25 cellular contexts compared by ENCODE assay signal in genomic region chr16:29904947-29905346, GRCh38. TPM values are rescaled to one million over a fixed set of nuclear protein-coding genes. Genes with fewer than 3 reads are reported as not detected.
A peak's percentile ranks its signal among the peaks of the same experiment; 100 is the strongest.
DNase-seq lines count a peak whose midpoint lies in the region; ATAC-seq, FAIRE-seq and TF ChIP-seq lines count a peak whose summit lies in the region.
"Had no signal": no experiment of that assay in that cellular context is flagged by ENCODE, and none has a peak within 500 bp of the region (broad histone marks: within the 10 kb centered on the region; RNA-seq: fewer than 3 reads in every experiment).

No MANE protein-coding gene starts in this region.

- ATAC-seq in GM12878 = no peak
- ATAC-seq in HG03571 (IDR thresholded peaks at IDR 0.05; ENCODE audit: unreplicated experiment) = no peak

- intact Hi-C loops in GM12878 (cut with micrococcal nuclease; ENCODE audit: unreplicated experiment) = loop anchor here (10.0 kb wide), 1 partner anchor 120 kb away; the partner anchor contains the start of gene C16orf92

- no peak for TF ChIP-seq EP300 in GM12878 (IDR thresholded peaks at IDR 0.05; ENCODE audit: borderline replicate concordance in 1 of 2, control insufficient read depth in 1 of 2, low read depth in 2 of 2, low read length in 2 of 2)

- H3F3A ChIP-seq in MM.1S (ENCODE audit: insufficient read depth, low read length) = no peaks in the 10 kb centered on the region

- no peaks in the 10 kb centered on the region for H3K9me3 ChIP-seq in HEK293 (ENCODE audit: control insufficient read depth, insufficient read depth, low read depth, low read length)
- no peaks in the 10 kb centered on the region for H3K9me3 ChIP-seq in GM12878 (replicated peaks; ENCODE audit: control insufficient read depth, insufficient read depth, low read length)
- no peaks in the 10 kb centered on the region for H3K9me3 ChIP-seq in MM.1S (replicated peaks; ENCODE audit: insufficient read depth, low read length)
- H3K9me3 ChIP-seq: BE2C, BLaER1 had no signal

- no peak for TF ChIP-seq RAD21 in GM12878 (IDR thresholded peaks at IDR 0.05; ENCODE audit: insufficient read depth, low read depth, low read length)

- H3K79me2 ChIP-seq in GM12878 (ENCODE audit: control insufficient read depth, insufficient read depth, low read length) (no peaks in the 10 kb centered on the region), MM.1S (ENCODE audit: low read length) (no peaks in the 10 kb centered on the region)

- in situ Hi-C loops in GM12878 (cut with MboI) = no loop called here

- SMC1A ChIA-PET in GM12878 (lab: Charles Lee; ENCODE audit: uncharacterized antibody, unreplicated experiment) = no interaction called here

- TF ChIP-seq POLR2A in GM12878 (IDR thresholded peaks at IDR 0.05; ENCODE audit: low read depth, low read length) = peak; percentile 4; the same call in 1 of the 2 replicates

- H2AFZ ChIP-seq in GM12878 (ENCODE audit: control insufficient read depth, low read depth, low read length) = no peak overlapping the region
- H2AFZ ChIP-seq in MM.1S (ENCODE audit: low read length) = no peak overlapping the region

- no peak overlapping the region for H3K27ac ChIP-seq in HEK293 (ENCODE audit: extremely low read depth, low read depth, low read length)
- H3K27ac ChIP-seq in GM12878 (ENCODE audit: control insufficient read depth, insufficient read depth) = no peak overlapping the region
- no peak overlapping the region for H3K27ac ChIP-seq in MM.1S (ENCODE audit: low read length)
- H3K27ac ChIP-seq: BLaER1 had no signal

- TF ChIP-seq CTCF in HEK293 (tag by site-specific recombination; IDR thresholded peaks at IDR 0.05) (no peak), GM12878 (IDR thresholded peaks at IDR 0.05 in 2 of 3, conservative IDR thresholded peaks at IDR 0.05 in 1 of 3; ENCODE audit: control insufficient read depth in 2 of 3, extremely low read depth in 1 of 3, insufficient read depth in 1 of 3, low read depth in 3 of 3, low read length in 3 of 3) (no peak), MM.1S (IDR thresholded peaks at IDR 0.05; ENCODE audit: low read length) (no peak)

- H3K4me3 ChIP-seq in HEK293 (ENCODE audit: low read depth, low read length) = no peak overlapping the region
- no peak overlapping the region for H3K4me3 ChIP-seq in GM12878
- H3K4me3 ChIP-seq in MM.1S (ENCODE audit: low read length) = no peak overlapping the region
- H3K4me3 ChIP-seq: BLaER1 had no signal

- no TSS peak for BruUV-seq in GM12878 (replicated peaks; lab: Mats Ljungman, UMichigan)

- CTCF ChIA-PET in HEK293 (lab: Yijun Ruan, JAX) = no interaction called here
- CTCF ChIA-PET in GM12878 (lab: Yijun Ruan, JAX) = no interaction called here

- 88% methylated on average over 7 of the region's 7 CpGs for WGBS in GM12878 (ENCODE audit: insufficient coverage, insufficient replicate concordance, low lambda C conversion rate, missing lambda C conversion rate)

- RAD21 ChIA-PET in GM12878 (lab: Charles Lee; ENCODE audit: unreplicated experiment) = no interaction called here

- H4K20me1 ChIP-seq in GM12878 (ENCODE audit: control insufficient read depth, insufficient read depth) (no peaks in the 10 kb centered on the region), MM.1S (ENCODE audit: insufficient read depth, low read length) (no peaks in the 10 kb centered on the region)

- no peak overlapping the region for H3K9ac ChIP-seq in GM12878 (ENCODE audit: control insufficient read depth, insufficient read depth, low read length)
- no peak overlapping the region for H3K9ac ChIP-seq in MM.1S (ENCODE audit: low read length)
- H3K9ac ChIP-seq: BLaER1 had no signal

- no peak overlapping the region for H3K4me2 ChIP-seq in GM12878 (ENCODE audit: control insufficient read depth, insufficient read depth)
- no peak overlapping the region for H3K4me2 ChIP-seq in MM.1S (ENCODE audit: low read depth, low read length)
- H3K4me2 ChIP-seq: BLaER1 had no signal

- H3K27me3 ChIP-seq in GM12878 (replicated peaks in 1 of 2; ENCODE audit: control insufficient read depth in 2 of 2, insufficient read depth in 2 of 2, low read length in 1 of 2) = no peaks in the 10 kb centered on the region
- H3K27me3 ChIP-seq in MM.1S (replicated peaks; ENCODE audit: insufficient read depth, low read length) = peaks cover 26% of the 10 kb centered on the region
- H3K27me3 ChIP-seq: BE2C had no signal

- H3K4me1 ChIP-seq in HEK293 (ENCODE audit: control insufficient read depth, insufficient read depth, low read length) (no peaks in the 10 kb centered on the region), GM12878 (ENCODE audit: control insufficient read depth, insufficient read depth, low read length) (no peaks in the 10 kb centered on the region), MM.1S (ENCODE audit: low read length) (no peaks in the 10 kb centered on the region)
- H3K4me1 ChIP-seq: BE2C had no signal

- DNase-seq in GM12878 (ENCODE audit: low read depth, low spot score) = no peak
- no peak for DNase-seq in epidermal melanocyte (ENCODE audit: insufficient read length, low spot score)
- DNase-seq in MM.1S = no peak
- DNase-seq: 8988T; ACHN; BE2C; C1 segment of cervical spinal cord; CD4-positive, alpha-beta memory T cell; CD4-positive, CD25-positive, alpha-beta regulatory T cell; CD8-positive, alpha-beta memory T cell; COR-L47; DMS 273 treated with DMSO at 0.1 percent for 48 hours; DMS153; DMS53; DMS79; DND-41; EL; GDM1 had no signal

- FAIRE-seq in GM12878 (lab: Jason Lieb, UNC) = no peak
- FAIRE-seq: A204.1, GM12891, GM19239 had no signal

- H3K36me3 ChIP-seq in HEK293 (ENCODE audit: control insufficient read depth in 2 of 2, insufficient read depth in 1 of 2, low read length in 2 of 2) (no peaks in the 10 kb centered on the region; a peak in 1 of 3 replicates), GM12878 (ENCODE audit: control insufficient read depth in 2 of 2, insufficient read depth in 2 of 2, low read length in 1 of 2) (no peaks in the 10 kb centered on the region), MM.1S (replicated peaks; ENCODE audit: insufficient read depth, low read length) (no peaks in the 10 kb centered on the region)

- POLR2A ChIA-PET in HEK293 (lab: Yijun Ruan, JAX) = interaction anchor here (1.1 kb wide), 1 partner anchor 11 kb away, joined by 5 read pairs; no protein-coding TSS in a partner anchor
- POLR2A ChIA-PET in GM12878 (lab: Charles Lee) = interaction anchor here (1.1 kb wide), 1 partner anchor 22 kb away, joined by 3 read pairs; the partner anchor contains the start of gene KCTD13

- H3K9me2 ChIP-seq in MM.1S (replicated peaks; ENCODE audit: insufficient read depth, low read length) = no peaks in the 10 kb centered on the region

RNA-seq across cellular contexts. Expression of gene ASPHD1, which starts 4.7 kb away (rescaled TPM):
- total RNA-seq in GM12878 (2013; cell fraction: nucleolus; rRNA removed) = not detected in 2 replicates
- total RNA-seq in GM12878 (2014; rRNA removed) = not detected in 2 replicates
- total RNA-seq in GM12878 (2014; rRNA removed; fragmentation: Illumina TruSeq; extraction: Trizol) = not detected in 2 replicates
- total RNA-seq in GM12878 (2021) = not detected in 2 replicates
- not detected for polyA plus RNA-seq in GM12878 (2011; ENCODE audit: low read depth)
- not detected in 2 replicates for polyA plus RNA-seq in GM12878 (2011; rRNA removed)
- polyA plus RNA-seq in GM12878 (2011; cell fraction: cytosol; rRNA removed) = not detected in 2 replicates
- not detected in 2 replicates for polyA plus RNA-seq in GM12878 (2011; cell fraction: nucleus; rRNA removed)
- 0.07 and 0.11 TPM in 2 replicates for polyA plus RNA-seq in GM12878 (2012)
- polyA plus RNA-seq in GM12878 (2014; fragmentation: Illumina TruSeq; extraction: Trizol) = not detected in 2 replicates
- not detected for polyA plus RNA-seq in GM12878 (2014; fragmentation: Nextera tagmentation; extraction: Ambion mirVana)
- polyA plus RNA-seq in GM12878 (2014; rRNA removed) = not detected in 2 replicates
- not detected for polyA plus RNA-seq in GM12878 (2016; fragmentation: Nextera tagmentation; extraction: Ambion mirVana)
- not detected in 2 replicates for polyA minus RNA-seq in GM12878 (2011; rRNA and poly(A)+ RNA removed)
- not detected in 2 replicates for polyA minus RNA-seq in GM12878 (2011; cell fraction: cytosol; rRNA and poly(A)+ RNA removed)
- polyA minus RNA-seq in GM12878 (2011; cell fraction: nucleus; rRNA and poly(A)+ RNA removed) = not detected in 2 replicates
- total RNA-seq: CD4-positive, alpha-beta memory T cell; CD4-positive, CD25-positive, alpha-beta regulatory T cell had no signal
- polyA plus RNA-seq: CD14-positive monocyte; CD4-positive, alpha-beta memory T cell; CD4-positive, CD25-positive, alpha-beta regulatory T cell; CD8-positive, alpha-beta memory T cell had no signal

RNA-seq across cellular contexts. Expression of gene SEZ6L2, which starts 5.6 kb away (rescaled TPM):
- total RNA-seq in GM12878 (2013; cell fraction: nucleolus; rRNA removed) = not detected in 2 replicates
- total RNA-seq in GM12878 (2014; rRNA removed) = 0.06 TPM in 1 of 2 replicates, not detected in the other
- total RNA-seq in GM12878 (2014; rRNA removed; fragmentation: Illumina TruSeq; extraction: Trizol) = not detected in 2 replicates
- total RNA-seq in GM12878 (2021) = 0.37 and 0.49 TPM in 2 replicates
- polyA plus RNA-seq in GM12878 (2011; ENCODE audit: low read depth) = not detected
- polyA plus RNA-seq in GM12878 (2011; rRNA removed) = not detected in 2 replicates
- not detected in 2 replicates for polyA plus RNA-seq in GM12878 (2011; cell fraction: cytosol; rRNA removed)
- not detected in 2 replicates for polyA plus RNA-seq in GM12878 (2011; cell fraction: nucleus; rRNA removed)
- polyA plus RNA-seq in GM12878 (2012) = not detected in 2 replicates
- not detected in 2 replicates for polyA plus RNA-seq in GM12878 (2014; fragmentation: Illumina TruSeq; extraction: Trizol)
- not detected for polyA plus RNA-seq in GM12878 (2014; fragmentation: Nextera tagmentation; extraction: Ambion mirVana)
- not detected in 2 replicates for polyA plus RNA-seq in GM12878 (2014; rRNA removed)
- not detected for polyA plus RNA-seq in GM12878 (2016; fragmentation: Nextera tagmentation; extraction: Ambion mirVana)
- polyA minus RNA-seq in GM12878 (2011; rRNA and poly(A)+ RNA removed) = not detected in 2 replicates
- polyA minus RNA-seq in GM12878 (2011; cell fraction: cytosol; rRNA and poly(A)+ RNA removed) = 0.83 and 1.2 TPM in 2 replicates
- not detected in 2 replicates for polyA minus RNA-seq in GM12878 (2011; cell fraction: nucleus; rRNA and poly(A)+ RNA removed)
- total RNA-seq: CD4-positive, CD25-positive, alpha-beta regulatory T cell had no signal
- polyA plus RNA-seq: CD14-positive monocyte; CD4-positive, alpha-beta memory T cell; CD4-positive, CD25-positive, alpha-beta regulatory T cell; CD8-positive, alpha-beta memory T cell had no signal

RNA-seq across cellular contexts. Expression of gene KCTD13, which starts 21.1 kb away (rescaled TPM):
- total RNA-seq in GM12878 (2013; cell fraction: nucleolus; rRNA removed) = 59.8 and 76.4 TPM in 2 replicates
- 9.7 and 11.0 TPM in 2 replicates for total RNA-seq in GM12878 (2014; rRNA removed)
- 7.2 and 8.5 TPM in 2 replicates for total RNA-seq in GM12878 (2014; rRNA removed; fragmentation: Illumina TruSeq; extraction: Trizol)
- 20.8 and 29.2 TPM in 2 replicates for total RNA-seq in GM12878 (2021)
- 8.1 TPM for polyA plus RNA-seq in GM12878 (2011; ENCODE audit: low read depth)
- 11.4 and 16.8 TPM in 2 replicates for polyA plus RNA-seq in GM12878 (2011; rRNA removed)
- 19.3 and 22.6 TPM in 2 replicates for polyA plus RNA-seq in GM12878 (2011; cell fraction: cytosol; rRNA removed)
- polyA plus RNA-seq in GM12878 (2011; cell fraction: nucleus; rRNA removed) = 45.9 and 58.0 TPM in 2 replicates
- 14.1 and 14.6 TPM in 2 replicates for polyA plus RNA-seq in GM12878 (2012)
- polyA plus RNA-seq in GM12878 (2014; fragmentation: Illumina TruSeq; extraction: Trizol) = 8.0 and 12.2 TPM in 2 replicates
- polyA plus RNA-seq in GM12878 (2014; fragmentation: Nextera tagmentation; extraction: Ambion mirVana) = 1 to 10 TPM; 3.3 to 3.5 TPM
- 22.1 and 29.2 TPM in 2 replicates for polyA plus RNA-seq in GM12878 (2014; rRNA removed)
- polyA plus RNA-seq in GM12878 (2016; fragmentation: Nextera tagmentation; extraction: Ambion mirVana) = 10 to 100 TPM; 12.8 to 14.5 TPM
- polyA minus RNA-seq in GM12878 (2011; rRNA and poly(A)+ RNA removed) = 16.2 and 20.7 TPM in 2 replicates
- 6.5 and 7.8 TPM in 2 replicates for polyA minus RNA-seq in GM12878 (2011; cell fraction: cytosol; rRNA and poly(A)+ RNA removed)
- 14.5 and 25.4 TPM in 2 replicates for polyA minus RNA-seq in GM12878 (2011; cell fraction: nucleus; rRNA and poly(A)+ RNA removed)

RNA-seq across cellular contexts. Expression of gene CDIPT, which starts 41.9 kb away (rescaled TPM):
- total RNA-seq in GM12878 (2013; cell fraction: nucleolus; rRNA removed) = 23.6 and 25.0 TPM in 2 replicates
- total RNA-seq in GM12878 (2014; rRNA removed) (33.2 and 35.4 TPM in 2 replicates), GM12878 (2014; rRNA removed; fragmentation: Illumina TruSeq; extraction: Trizol) (9.6 and 10.5 TPM in 2 replicates), GM12878 (2021) (31.4 and 34.1 TPM in 2 replicates)
- 11.5 TPM for polyA plus RNA-seq in GM12878 (2011; ENCODE audit: low read depth)
- polyA plus RNA-seq in GM12878 (2011; rRNA removed) (14.5 and 26.2 TPM in 2 replicates), GM12878 (2014; fragmentation: Illumina TruSeq; extraction: Trizol) (6.8 and 15.5 TPM in 2 replicates), GM12878 (2014; fragmentation: Nextera tagmentation; extraction: Ambion mirVana) (1 to 10 TPM in 1 of 2 experiments, under 1 TPM in 1; 0.87 to 3.5 TPM), GM12878 (2014; rRNA removed) (33.1 and 33.2 TPM in 2 replicates), GM12878 (2016; fragmentation: Nextera tagmentation; extraction: Ambion mirVana) (10 to 100 TPM; 28.1 to 36.4 TPM)
- polyA plus RNA-seq in GM12878 (2011; cell fraction: cytosol; rRNA removed) = 41.9 and 52.6 TPM in 2 replicates
- polyA plus RNA-seq in GM12878 (2011; cell fraction: nucleus; rRNA removed) = 36.4 and 39.8 TPM in 2 replicates
- 28.7 and 30.8 TPM in 2 replicates for polyA plus RNA-seq in GM12878 (2012)
- 21.6 and 34.8 TPM in 2 replicates for polyA minus RNA-seq in GM12878 (2011; rRNA and poly(A)+ RNA removed)
- polyA minus RNA-seq in GM12878 (2011; cell fraction: cytosol; rRNA and poly(A)+ RNA removed) = 18.7 and 20.5 TPM in 2 replicates
- polyA minus RNA-seq in GM12878 (2011; cell fraction: nucleus; rRNA and poly(A)+ RNA removed) = 11.2 and 15.9 TPM in 2 replicates

RNA-seq across cellular contexts. Expression of gene TMEM219, which starts 56.9 kb away (rescaled TPM):
- 34.3 and 35.5 TPM in 2 replicates for total RNA-seq in GM12878 (2013; cell fraction: nucleolus; rRNA removed)
- total RNA-seq in GM12878 (2014; rRNA removed) (60.4 and 64.2 TPM in 2 replicates), GM12878 (2014; rRNA removed; fragmentation: Illumina TruSeq; extraction: Trizol) (38.5 and 40.4 TPM in 2 replicates), GM12878 (2021) (56.4 and 59.6 TPM in 2 replicates)
- polyA plus RNA-seq in GM12878 (2011; ENCODE audit: low read depth) = 38.5 TPM
- polyA plus RNA-seq in GM12878 (2011; rRNA removed) (34.2 and 52.7 TPM in 2 replicates), GM12878 (2014; fragmentation: Illumina TruSeq; extraction: Trizol) (21.0 and 33.6 TPM in 2 replicates), GM12878 (2014; fragmentation: Nextera tagmentation; extraction: Ambion mirVana) (10 to 100 TPM; 43.0 to 56.5 TPM), GM12878 (2014; rRNA removed) (63.0 and 70.2 TPM in 2 replicates), GM12878 (2016; fragmentation: Nextera tagmentation; extraction: Ambion mirVana) (10 to 100 TPM; 66.1 to 74.6 TPM)
- polyA plus RNA-seq in GM12878 (2011; cell fraction: cytosol; rRNA removed) = 93.9 and 107 TPM in 2 replicates
- 115 and 142 TPM in 2 replicates for polyA plus RNA-seq in GM12878 (2011; cell fraction: nucleus; rRNA removed)
- 67.6 and 76.3 TPM in 2 replicates for polyA plus RNA-seq in GM12878 (2012)
- 28.4 and 52.6 TPM in 2 replicates for polyA minus RNA-seq in GM12878 (2011; rRNA and poly(A)+ RNA removed)
- polyA minus RNA-seq in GM12878 (2011; cell fraction: cytosol; rRNA and poly(A)+ RNA removed) = 14.0 and 25.1 TPM in 2 replicates
- 20.1 and 20.9 TPM in 2 replicates for polyA minus RNA-seq in GM12878 (2011; cell fraction: nucleus; rRNA and poly(A)+ RNA removed)
